Comparison of ENCODE assay signal across 10 cellular contexts in genomic region chr3:69294014-69294771, GRCh38.
DNase-seq lines count a peak whose midpoint lies in the region; ATAC-seq and TF ChIP-seq lines count a peak whose summit lies in the region.
"Had no signal": no experiment of that assay in that cellular context is flagged by ENCODE, and none has a peak within 500 bp of the region (broad histone marks: within the 10 kb centered on the region; RNA-seq: fewer than 3 reads in every experiment).

No MANE protein-coding gene starts in this region.

- no peak overlapping the region for H3K27ac ChIP-seq in neuronal stem cell (replicated peaks; ENCODE audit: low read length)
- H3K27ac ChIP-seq: pancreas had no signal

- no peak overlapping the region for H2BK5ac ChIP-seq in neuronal stem cell (ENCODE audit: low read length)

- no peaks in the 10 kb centered on the region for H3K9me3 ChIP-seq in neuronal stem cell (replicated peaks in 1 of 2; ENCODE audit: control insufficient read depth in 2 of 2, insufficient read depth in 1 of 2, low read depth in 1 of 2, low read length in 2 of 2)
- H3K9me3 ChIP-seq: pancreas had no signal

- no peak overlapping the region for H2BK12ac ChIP-seq in neuronal stem cell (ENCODE audit: low read length)

- H3K4ac ChIP-seq in neuronal stem cell (ENCODE audit: low read length): no peak overlapping the region

- ATAC-seq in HG03025 (IDR thresholded peaks at IDR 0.05; ENCODE audit: low FRiP score, unreplicated experiment) (peak; percentile 52), HG03175 (IDR thresholded peaks at IDR 0.05; ENCODE audit: unreplicated experiment) (no peak)

- no peak overlapping the region for H2BK15ac ChIP-seq in neuronal stem cell (ENCODE audit: low read length)

- no peak overlapping the region for H3K23ac ChIP-seq in neuronal stem cell (ENCODE audit: low read depth, low read length, poor library complexity)

- H3K27me3 ChIP-seq in neuronal stem cell (ENCODE audit: control insufficient read depth in 3 of 3, insufficient read depth in 3 of 3, low read depth in 1 of 3, low read length in 3 of 3): no peaks in the 10 kb centered on the region
- H3K27me3 ChIP-seq: pancreas had no signal

- TF ChIP-seq CTCF in cardiac fibroblast (IDR thresholded peaks at IDR 0.05; ENCODE audit: low read depth, low read length): no peak

- no peak overlapping the region for H3K14ac ChIP-seq in neuronal stem cell (ENCODE audit: low read length)

- no peaks in the 10 kb centered on the region for H3K36me3 ChIP-seq in neuronal stem cell (replicated peaks in 1 of 2; ENCODE audit: control insufficient read depth in 2 of 2, insufficient read depth in 2 of 2, low read length in 2 of 2)
- H3K36me3 ChIP-seq: pancreas had no signal

- no peak overlapping the region for H2BK120ac ChIP-seq in neuronal stem cell (ENCODE audit: low read depth, low read length)

- H3K4me3 ChIP-seq in cardiac fibroblast (replicated peaks in 1 of 2; ENCODE audit: low read depth in 2 of 2, low read length in 2 of 2): no peak overlapping the region
- no peak overlapping the region for H3K4me3 ChIP-seq in neuronal stem cell (ENCODE audit: low read length in 2 of 2)
- H3K4me3 ChIP-seq: pancreas had no signal

- no peaks in the 10 kb centered on the region for H3K79me1 ChIP-seq in neuronal stem cell (ENCODE audit: low read depth, low read length)

- no peak overlapping the region for H4K8ac ChIP-seq in neuronal stem cell (ENCODE audit: low read depth, low read length)

- no peak overlapping the region for H2AK5ac ChIP-seq in neuronal stem cell (ENCODE audit: low read depth, low read length)

- WGBS in neuronal stem cell (ENCODE audit: extremely low coverage in 2 of 2, insufficient read length in 2 of 2, insufficient replicate concordance in 1 of 2), 2 donors: no CpG with 5 or more reads among the region's 4 CpGs

- no peak overlapping the region for H4K91ac ChIP-seq in neuronal stem cell (ENCODE audit: low read depth, low read length, poor library complexity)

- H3K4me2 ChIP-seq in neuronal stem cell (ENCODE audit: insufficient read depth, low read length, poor library complexity, severe bottlenecking): no peak overlapping the region

- H3K9ac ChIP-seq in neuronal stem cell (ENCODE audit: low read depth, low read length, poor library complexity): no peak overlapping the region

- peak; percentile 24 for DNase-seq in GM03348 (ENCODE audit: low spot score)
- DNase-seq in cardiac fibroblast (ENCODE audit: low read depth in 2 of 2): peak; percentile 58 to 61
- DNase-seq in neuronal stem cell (ENCODE audit: low spot score): no peak
- no peak for DNase-seq in NOMO-1 treated with DMSO at 0.1 percent for 48 hours (lab: John Stamatoyannopoulos, UW; ENCODE audit: unreplicated experiment)
- DNase-seq in NCI-H446 treated with DMSO at 0.1 percent for 48 hours (lab: John Stamatoyannopoulos, UW): no peak
- DNase-seq in HK-2 (ENCODE audit: unreplicated experiment): no peak
- DNase-seq: pancreas, SW 1271 had no signal

- peaks cover 25 to 28% of the 10 kb centered on the region in 2 donors for H3K4me1 ChIP-seq in neuronal stem cell (ENCODE audit: control insufficient read depth in 2 of 2, insufficient read depth in 1 of 2, low read depth in 1 of 2, low read length in 2 of 2)
- H3K4me1 ChIP-seq: pancreas had no signal

- H2AFZ ChIP-seq in neuronal stem cell (ENCODE audit: low read length): peak overlapping the region; percentile 41

- no peak overlapping the region for H3K18ac ChIP-seq in neuronal stem cell (ENCODE audit: low read length)

Comparison
In these comparisons a context has a peak if more than half of its experiments do, and no peak if none do; other contexts are left out.
1. DNase-seq: peak in GM03348 (single experiment) and cardiac fibroblast (2 of 2); none in neuronal stem cell (single experiment), NOMO-1 treated with DMSO at 0.1 percent for 48 hours (single experiment), NCI-H446 treated with DMSO at 0.1 percent for 48 hours (single experiment) and HK-2 (single experiment).